1 cellular context compared by ENCODE assay signal in the genomic region with DNA sequence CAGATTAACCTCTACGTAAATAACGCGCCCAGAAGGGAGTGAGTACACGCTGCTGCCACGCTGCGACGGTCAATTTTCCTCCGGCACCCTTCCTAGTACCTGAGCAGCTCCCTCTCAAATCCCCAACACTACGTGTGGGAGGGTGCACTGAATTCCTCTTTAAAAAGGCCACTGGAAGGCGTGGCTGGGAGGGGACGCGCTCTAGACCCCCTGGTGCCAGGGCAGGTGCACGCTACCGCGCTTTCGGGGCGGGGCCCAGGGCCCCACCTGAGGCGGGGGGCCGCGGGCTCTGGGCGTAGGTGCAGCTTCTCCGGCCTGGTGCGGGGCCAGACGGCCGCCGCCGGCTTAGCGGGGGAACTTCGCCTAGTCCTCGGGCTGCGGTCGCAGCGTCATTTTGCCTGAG.
TF ChIP-seq lines count a peak whose summit lies in the region.

No MANE protein-coding gene starts in this region.

TF ChIP-seq in K562, 482 proteins besides CTCF, POLR2A, EP300 and RAD21 (continues in another document):
- TF ChIP-seq, protein P1, sequence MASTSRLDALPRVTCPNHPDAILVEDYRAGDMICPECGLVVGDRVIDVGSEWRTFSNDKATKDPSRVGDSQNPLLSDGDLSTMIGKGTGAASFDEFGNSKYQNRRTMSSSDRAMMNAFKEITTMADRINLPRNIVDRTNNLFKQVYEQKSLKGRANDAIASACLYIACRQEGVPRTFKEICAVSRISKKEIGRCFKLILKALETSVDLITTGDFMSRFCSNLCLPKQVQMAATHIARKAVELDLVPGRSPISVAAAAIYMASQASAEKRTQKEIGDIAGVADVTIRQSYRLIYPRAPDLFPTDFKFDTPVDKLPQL (IDR thresholded peaks at IDR 0.05; ENCODE audit: extremely low read depth, insufficient read length), result no peak
- 0 out of 2 replicates have a peak, but pooled peaks have one; percentile 18 for TF ChIP-seq PHB (CRISPR knock-in tag; IDR thresholded peaks at IDR 0.05)
- no peak for TF ChIP-seq RBM14 (IDR thresholded peaks at IDR 0.05; ENCODE audit: borderline replicate concordance, insufficient read depth, low read depth, low read length)
- peak; percentile 55 for TF ChIP-seq L3MBTL2 (IDR thresholded peaks at IDR 0.05)
- TF ChIP-seq FOXK2 (conservative IDR thresholded peaks at IDR 0.05 in 1 of 2, IDR thresholded peaks at IDR 0.05 in 1 of 2; ENCODE audit: low read depth in 2 of 2), result peak in 1 of 2 experiments; percentile 83; a peak in 1 of 4 replicates
- 0 out of 2 replicates have a peak, but pooled peaks have one; percentile 22 for TF ChIP-seq SMARCA5 (IDR thresholded peaks at IDR 0.05)
- no peak for TF ChIP-seq KDM4B (IDR thresholded peaks at IDR 0.05; ENCODE audit: borderline replicate concordance in 2 of 2, low read depth in 1 of 2)
- 0 out of 4 replicates have a peak, but pooled peaks have one; percentile 4 to 11 for TF ChIP-seq TEAD1 (CRISPR knock-in tag; IDR thresholded peaks at IDR 0.05)
- peak; percentile 94 for TF ChIP-seq CHD1 (IDR thresholded peaks at IDR 0.05; ENCODE audit: low read length)
- TF ChIP-seq MTA3 (IDR thresholded peaks at IDR 0.05; ENCODE audit: borderline replicate concordance), result no peak
- TF ChIP-seq TAF1 (IDR thresholded peaks at IDR 0.05; ENCODE audit: control insufficient read depth, extremely low read depth, insufficient read depth, low read length, severe bottlenecking), result peak; percentile 11
- TF ChIP-seq ZNF212 (CRISPR knock-in tag; IDR thresholded peaks at IDR 0.05), result 0 out of 2 replicates have a peak, but pooled peaks have one; percentile 68
- no peak for TF ChIP-seq ZNF311 (CRISPR knock-in tag; IDR thresholded peaks at IDR 0.05)
- peak; percentile 84; the same call in 1 of the 2 replicates for TF ChIP-seq ZNF24 (IDR thresholded peaks at IDR 0.05)
- TF ChIP-seq FOSL1 (tag; conservative IDR thresholded peaks at IDR 0.05), result 0 out of 2 replicates have a peak, but pooled peaks have one; percentile 33
- no peak for TF ChIP-seq TAF15 (IDR thresholded peaks at IDR 0.05; ENCODE audit: low read depth, low read length)
- no peak for TF ChIP-seq NEUROD1 (IDR thresholded peaks at IDR 0.05; ENCODE audit: borderline replicate concordance, low read depth, low read length, partially characterized antibody)
- no peak for TF ChIP-seq ILF3 (IDR thresholded peaks at IDR 0.05; ENCODE audit: borderline replicate concordance)
- TF ChIP-seq ZNF436 (CRISPR knock-in tag; IDR thresholded peaks at IDR 0.05), result no peak
- peak; percentile 80 for TF ChIP-seq CREM (IDR thresholded peaks at IDR 0.05; ENCODE audit: low read depth)
- TF ChIP-seq PML (IDR thresholded peaks at IDR 0.05; ENCODE audit: low read length), result peak; percentile 43
- TF ChIP-seq, protein P2, sequence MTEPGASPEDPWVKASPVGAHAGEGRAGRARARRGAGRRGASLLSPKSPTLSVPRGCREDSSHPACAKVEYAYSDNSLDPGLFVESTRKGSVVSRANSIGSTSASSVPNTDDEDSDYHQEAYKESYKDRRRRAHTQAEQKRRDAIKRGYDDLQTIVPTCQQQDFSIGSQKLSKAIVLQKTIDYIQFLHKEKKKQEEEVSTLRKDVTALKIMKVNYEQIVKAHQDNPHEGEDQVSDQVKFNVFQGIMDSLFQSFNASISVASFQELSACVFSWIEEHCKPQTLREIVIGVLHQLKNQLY (CRISPR knock-in tag; conservative IDR thresholded peaks at IDR 0.05), result peak in 1 of 2 experiments; percentile 8; a peak in 1 of 4 replicates
- no peak for TF ChIP-seq MEF2D (tag; conservative IDR thresholded peaks at IDR 0.05; ENCODE audit: low read depth)
- TF ChIP-seq BACH1 (tag; IDR thresholded peaks at IDR 0.05), result no peak
- TF ChIP-seq MYNN (IDR thresholded peaks at IDR 0.05), result peak; percentile 67; the same call in 1 of the 2 replicates
- no peak for TF ChIP-seq MYNN (CRISPR knock-in tag; IDR thresholded peaks at IDR 0.05)
- TF ChIP-seq HDAC1 (IDR thresholded peaks at IDR 0.05), result peak in 1 of 2 experiments; percentile 54; a peak in 2 of 4 replicates
- TF ChIP-seq, protein P3, sequence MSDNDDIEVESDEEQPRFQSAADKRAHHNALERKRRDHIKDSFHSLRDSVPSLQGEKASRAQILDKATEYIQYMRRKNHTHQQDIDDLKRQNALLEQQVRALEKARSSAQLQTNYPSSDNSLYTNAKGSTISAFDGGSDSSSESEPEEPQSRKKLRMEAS (CRISPR knock-in tag; IDR thresholded peaks at IDR 0.05), result 0 out of 2 replicates have a peak, but pooled peaks have one; percentile 48
- TF ChIP-seq, protein P4, sequence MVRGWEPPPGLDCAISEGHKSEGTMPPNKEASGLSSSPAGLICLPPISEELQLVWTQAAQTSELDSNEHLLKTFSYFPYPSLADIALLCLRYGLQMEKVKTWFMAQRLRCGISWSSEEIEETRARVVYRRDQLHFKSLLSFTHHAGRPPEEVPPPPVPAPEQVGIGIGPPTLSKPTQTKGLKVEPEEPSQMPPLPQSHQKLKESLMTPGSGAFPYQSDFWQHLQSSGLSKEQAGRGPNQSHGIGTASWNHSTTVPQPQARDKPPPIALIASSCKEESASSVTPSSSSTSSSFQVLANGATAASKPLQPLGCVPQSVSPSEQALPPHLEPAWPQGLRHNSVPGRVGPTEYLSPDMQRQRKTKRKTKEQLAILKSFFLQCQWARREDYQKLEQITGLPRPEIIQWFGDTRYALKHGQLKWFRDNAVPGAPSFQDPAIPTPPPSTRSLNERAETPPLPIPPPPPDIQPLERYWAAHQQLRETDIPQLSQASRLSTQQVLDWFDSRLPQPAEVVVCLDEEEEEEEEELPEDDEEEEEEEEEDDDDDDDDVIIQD (CRISPR knock-in tag; IDR thresholded peaks at IDR 0.05), result no peak
- TF ChIP-seq ZC3H4 (CRISPR knock-in tag; IDR thresholded peaks at IDR 0.05; ENCODE audit: borderline replicate concordance), result peak; percentile 85; the same call in 1 of the 2 replicates
- TF ChIP-seq, protein P5, sequence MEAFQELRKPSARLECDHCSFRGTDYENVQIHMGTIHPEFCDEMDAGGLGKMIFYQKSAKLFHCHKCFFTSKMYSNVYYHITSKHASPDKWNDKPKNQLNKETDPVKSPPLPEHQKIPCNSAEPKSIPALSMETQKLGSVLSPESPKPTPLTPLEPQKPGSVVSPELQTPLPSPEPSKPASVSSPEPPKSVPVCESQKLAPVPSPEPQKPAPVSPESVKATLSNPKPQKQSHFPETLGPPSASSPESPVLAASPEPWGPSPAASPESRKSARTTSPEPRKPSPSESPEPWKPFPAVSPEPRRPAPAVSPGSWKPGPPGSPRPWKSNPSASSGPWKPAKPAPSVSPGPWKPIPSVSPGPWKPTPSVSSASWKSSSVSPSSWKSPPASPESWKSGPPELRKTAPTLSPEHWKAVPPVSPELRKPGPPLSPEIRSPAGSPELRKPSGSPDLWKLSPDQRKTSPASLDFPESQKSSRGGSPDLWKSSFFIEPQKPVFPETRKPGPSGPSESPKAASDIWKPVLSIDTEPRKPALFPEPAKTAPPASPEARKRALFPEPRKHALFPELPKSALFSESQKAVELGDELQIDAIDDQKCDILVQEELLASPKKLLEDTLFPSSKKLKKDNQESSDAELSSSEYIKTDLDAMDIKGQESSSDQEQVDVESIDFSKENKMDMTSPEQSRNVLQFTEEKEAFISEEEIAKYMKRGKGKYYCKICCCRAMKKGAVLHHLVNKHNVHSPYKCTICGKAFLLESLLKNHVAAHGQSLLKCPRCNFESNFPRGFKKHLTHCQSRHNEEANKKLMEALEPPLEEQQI (IDR thresholded peaks at IDR 0.05), result no peak
- TF ChIP-seq ASH1L (IDR thresholded peaks at IDR 0.05; ENCODE audit: borderline replicate concordance, low read depth, partially characterized antibody), result no peak
- peak; percentile 61; the same call in 1 of the 2 replicates for TF ChIP-seq MXI1 (IDR thresholded peaks at IDR 0.05; ENCODE audit: low read depth, low read length)
- TF ChIP-seq ZNF253 (CRISPR knock-in tag; conservative IDR thresholded peaks at IDR 0.05), result no peak
- peak; percentile 84; the same call in 1 of the 2 replicates for TF ChIP-seq NR4A1 (CRISPR knock-in tag; IDR thresholded peaks at IDR 0.05)
- TF ChIP-seq NR4A1 (tag; IDR thresholded peaks at IDR 0.05), result no peak
- peak; percentile 97 for TF ChIP-seq HNRNPLL (IDR thresholded peaks at IDR 0.05; ENCODE audit: low read depth, low read length, poor library complexity, severe bottlenecking)
- TF ChIP-seq POLR2AphosphoS2 (IDR thresholded peaks at IDR 0.05; ENCODE audit: low read length), result peak; percentile 94
- TF ChIP-seq SIRT6 (IDR thresholded peaks at IDR 0.05; ENCODE audit: low read depth, low read length), result peak; percentile 13
- TF ChIP-seq ZBTB7A (IDR thresholded peaks at IDR 0.05; ENCODE audit: borderline replicate concordance, control insufficient read depth, low read depth, low read length), result peak; percentile 64; the same call in 1 of the 2 replicates
- TF ChIP-seq DNMT1 (IDR thresholded peaks at IDR 0.05), result 0 out of 2 replicates have a peak, but pooled peaks have one; percentile 70
- 0 out of 2 replicates have a peak, but pooled peaks have one; percentile 6 for TF ChIP-seq MTA1 (IDR thresholded peaks at IDR 0.05; ENCODE audit: borderline replicate concordance)
- TF ChIP-seq, protein P6, sequence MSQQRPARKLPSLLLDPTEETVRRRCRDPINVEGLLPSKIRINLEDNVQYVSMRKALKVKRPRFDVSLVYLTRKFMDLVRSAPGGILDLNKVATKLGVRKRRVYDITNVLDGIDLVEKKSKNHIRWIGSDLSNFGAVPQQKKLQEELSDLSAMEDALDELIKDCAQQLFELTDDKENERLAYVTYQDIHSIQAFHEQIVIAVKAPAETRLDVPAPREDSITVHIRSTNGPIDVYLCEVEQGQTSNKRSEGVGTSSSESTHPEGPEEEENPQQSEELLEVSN (IDR thresholded peaks at IDR 0.05; ENCODE audit: borderline replicate concordance in 1 of 2, extremely low read depth in 1 of 2, insufficient read depth in 1 of 2, insufficient read length in 1 of 2, low read depth in 1 of 2, low read length in 1 of 2, poor library complexity in 1 of 2, severe bottlenecking in 1 of 2), result peak; percentile 48 to 49
- no peak for TF ChIP-seq PRMT5 (CRISPR knock-in tag; IDR thresholded peaks at IDR 0.05)
- TF ChIP-seq RB1 (IDR thresholded peaks at IDR 0.05; ENCODE audit: low read depth), result peak; percentile 17; the same call in 1 of the 2 replicates
- TF ChIP-seq, protein P7, sequence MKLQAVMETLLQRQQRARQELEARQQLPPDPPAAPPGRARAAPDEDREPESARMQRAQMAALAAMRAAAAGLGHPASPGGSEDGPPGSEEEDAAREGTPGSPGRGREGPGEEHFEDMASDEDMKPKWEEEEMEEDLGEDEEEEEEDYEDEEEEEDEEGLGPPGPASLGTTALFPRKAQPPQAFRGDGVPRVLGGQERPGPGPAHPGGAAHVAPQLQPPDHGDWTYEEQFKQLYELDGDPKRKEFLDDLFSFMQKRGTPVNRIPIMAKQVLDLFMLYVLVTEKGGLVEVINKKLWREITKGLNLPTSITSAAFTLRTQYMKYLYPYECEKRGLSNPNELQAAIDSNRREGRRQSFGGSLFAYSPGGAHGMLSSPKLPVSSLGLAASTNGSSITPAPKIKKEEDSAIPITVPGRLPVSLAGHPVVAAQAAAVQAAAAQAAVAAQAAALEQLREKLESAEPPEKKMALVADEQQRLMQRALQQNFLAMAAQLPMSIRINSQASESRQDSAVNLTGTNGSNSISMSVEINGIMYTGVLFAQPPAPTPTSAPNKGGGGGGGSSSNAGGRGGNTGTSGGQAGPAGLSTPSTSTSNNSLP (IDR thresholded peaks at IDR 0.05; ENCODE audit: borderline replicate concordance, low read depth, low read length), result 0 out of 2 replicates have a peak, but pooled peaks have one; percentile 16
- no peak for TF ChIP-seq FIP1L1 (IDR thresholded peaks at IDR 0.05; ENCODE audit: low read depth, low read length, poor library complexity, severe bottlenecking)
- TF ChIP-seq, protein P8, sequence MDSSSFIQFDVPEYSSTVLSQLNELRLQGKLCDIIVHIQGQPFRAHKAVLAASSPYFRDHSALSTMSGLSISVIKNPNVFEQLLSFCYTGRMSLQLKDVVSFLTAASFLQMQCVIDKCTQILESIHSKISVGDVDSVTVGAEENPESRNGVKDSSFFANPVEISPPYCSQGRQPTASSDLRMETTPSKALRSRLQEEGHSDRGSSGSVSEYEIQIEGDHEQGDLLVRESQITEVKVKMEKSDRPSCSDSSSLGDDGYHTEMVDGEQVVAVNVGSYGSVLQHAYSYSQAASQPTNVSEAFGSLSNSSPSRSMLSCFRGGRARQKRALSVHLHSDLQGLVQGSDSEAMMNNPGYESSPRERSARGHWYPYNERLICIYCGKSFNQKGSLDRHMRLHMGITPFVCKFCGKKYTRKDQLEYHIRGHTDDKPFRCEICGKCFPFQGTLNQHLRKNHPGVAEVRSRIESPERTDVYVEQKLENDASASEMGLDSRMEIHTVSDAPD (CRISPR knock-in tag; IDR thresholded peaks at IDR 0.05), result no peak
- TF ChIP-seq HEY1 (CRISPR knock-in tag; IDR thresholded peaks at IDR 0.05; ENCODE audit: borderline replicate concordance), result no peak
- TF ChIP-seq, protein P9, sequence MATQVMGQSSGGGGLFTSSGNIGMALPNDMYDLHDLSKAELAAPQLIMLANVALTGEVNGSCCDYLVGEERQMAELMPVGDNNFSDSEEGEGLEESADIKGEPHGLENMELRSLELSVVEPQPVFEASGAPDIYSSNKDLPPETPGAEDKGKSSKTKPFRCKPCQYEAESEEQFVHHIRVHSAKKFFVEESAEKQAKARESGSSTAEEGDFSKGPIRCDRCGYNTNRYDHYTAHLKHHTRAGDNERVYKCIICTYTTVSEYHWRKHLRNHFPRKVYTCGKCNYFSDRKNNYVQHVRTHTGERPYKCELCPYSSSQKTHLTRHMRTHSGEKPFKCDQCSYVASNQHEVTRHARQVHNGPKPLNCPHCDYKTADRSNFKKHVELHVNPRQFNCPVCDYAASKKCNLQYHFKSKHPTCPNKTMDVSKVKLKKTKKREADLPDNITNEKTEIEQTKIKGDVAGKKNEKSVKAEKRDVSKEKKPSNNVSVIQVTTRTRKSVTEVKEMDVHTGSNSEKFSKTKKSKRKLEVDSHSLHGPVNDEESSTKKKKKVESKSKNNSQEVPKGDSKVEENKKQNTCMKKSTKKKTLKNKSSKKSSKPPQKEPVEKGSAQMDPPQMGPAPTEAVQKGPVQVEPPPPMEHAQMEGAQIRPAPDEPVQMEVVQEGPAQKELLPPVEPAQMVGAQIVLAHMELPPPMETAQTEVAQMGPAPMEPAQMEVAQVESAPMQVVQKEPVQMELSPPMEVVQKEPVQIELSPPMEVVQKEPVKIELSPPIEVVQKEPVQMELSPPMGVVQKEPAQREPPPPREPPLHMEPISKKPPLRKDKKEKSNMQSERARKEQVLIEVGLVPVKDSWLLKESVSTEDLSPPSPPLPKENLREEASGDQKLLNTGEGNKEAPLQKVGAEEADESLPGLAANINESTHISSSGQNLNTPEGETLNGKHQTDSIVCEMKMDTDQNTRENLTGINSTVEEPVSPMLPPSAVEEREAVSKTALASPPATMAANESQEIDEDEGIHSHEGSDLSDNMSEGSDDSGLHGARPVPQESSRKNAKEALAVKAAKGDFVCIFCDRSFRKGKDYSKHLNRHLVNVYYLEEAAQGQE (CRISPR knock-in tag; IDR thresholded peaks at IDR 0.05; ENCODE audit: low read depth), result peak; percentile 56
- TF ChIP-seq PPARD (CRISPR knock-in tag; IDR thresholded peaks at IDR 0.05), result no peak
